ENCODE assay signal across 16 cellular contexts in the genomic region with DNA sequence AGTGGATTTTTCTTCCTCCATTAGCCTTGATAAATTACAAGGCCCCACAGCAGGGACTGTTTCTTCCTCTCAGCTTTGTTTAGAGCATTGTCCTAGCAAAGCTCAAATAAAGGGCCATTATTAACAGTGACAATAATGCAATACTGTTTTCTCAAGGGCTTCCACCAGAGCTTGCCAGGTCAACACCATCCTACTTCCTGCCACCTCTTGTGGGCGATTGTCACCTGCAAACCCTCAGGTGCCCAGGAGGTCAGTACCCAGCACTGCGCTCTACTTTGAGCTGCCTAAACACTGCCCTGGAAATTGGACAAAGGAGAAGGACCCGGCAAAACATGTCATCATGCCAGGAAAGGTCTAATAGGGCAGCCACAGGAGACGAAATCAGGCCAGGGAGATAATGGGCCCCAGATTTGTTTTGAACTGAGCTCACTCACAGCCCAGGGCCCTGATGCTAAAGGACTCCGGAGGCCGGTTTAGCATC.
A peak's percentile ranks its signal among the peaks of the same experiment; 100 is the strongest.
DNase-seq lines count a peak whose midpoint lies in the region; ATAC-seq and TF ChIP-seq lines count a peak whose summit lies in the region.
"Had no signal": no experiment of that assay in that cellular context is flagged by ENCODE, and none has a peak within 500 bp of the region (broad histone marks: within the 10 kb centered on the region; RNA-seq: fewer than 3 reads in every experiment).

No MANE protein-coding gene starts in this region.

- no peak for TF ChIP-seq CTCF in right lobe of liver (IDR thresholded peaks at IDR 0.05)
- no peak for TF ChIP-seq CTCF in type B pancreatic cell (conservative IDR thresholded peaks at IDR 0.05)

- H3K4me3 Mint-ChIP-seq in type B pancreatic cell: peak overlapping the region; percentile 66
- no peak overlapping the region for H3K4me3 Mint-ChIP-seq in CD8-positive, alpha-beta memory T cell
- H3K4me3 Mint-ChIP-seq: activated CD4-positive, alpha-beta T cell treated with anti-CD3 and anti-CD28 coated beads, Interleukin-2, amount 10 ng/mL, durations not matched to agents 7 days and 5 days; natural killer cell had no signal

- no peak for TF ChIP-seq POLR2A in right lobe of liver (IDR thresholded peaks at IDR 0.05)

- H3K27ac Mint-ChIP-seq in type B pancreatic cell: peak overlapping the region; percentile 74
- H3K27ac Mint-ChIP-seq in CD8-positive, alpha-beta memory T cell: no peak overlapping the region
- H3K27ac Mint-ChIP-seq: activated CD4-positive, alpha-beta T cell treated with anti-CD3 and anti-CD28 coated beads, Interleukin-2, amount 10 ng/mL, durations not matched to agents 7 days and 5 days; natural killer cell had no signal

- intact Hi-C loops in left ventricle myocardium superior (cut with micrococcal nuclease): no loop called here
- intact Hi-C loops in Right ventricle myocardium superior (cut with DNase I): no loop called here
- intact Hi-C loops in right lobe of liver (cut with DNase I): no loop called here

- no peaks in the 10 kb centered on the region for H3K9me3 Mint-ChIP-seq in type B pancreatic cell
- no peaks in the 10 kb centered on the region for H3K9me3 Mint-ChIP-seq in CD8-positive, alpha-beta memory T cell
- H3K9me3 Mint-ChIP-seq: activated CD4-positive, alpha-beta T cell treated with anti-CD3 and anti-CD28 coated beads, Interleukin-2, amount 10 ng/mL, durations not matched to agents 7 days and 5 days; natural killer cell had no signal

- POLR2A ChIA-PET in CD8-positive, alpha-beta memory T cell (lab: Charles Lee): no interaction called here

- peak; percentile 17 for ATAC-seq in left ventricle myocardium superior
- ATAC-seq in Right ventricle myocardium superior (ENCODE audit: poor library complexity): no peak
- ATAC-seq in SK-N-SH treated with all-trans-retinoic acid at 6 μM for 48 hours: peak; percentile 27
- ATAC-seq in right lobe of liver: peak; percentile 48 to 76 (median 62)
- ATAC-seq in activated CD4-positive, CD25-positive, alpha-beta regulatory T cell treated with anti-CD3 and anti-CD28 coated beads, Interleukin-2, amount 50 U/mL, for 24 hours: no peak
- ATAC-seq: natural killer cell had no signal

- peak overlapping the region in 2 of 3 donors; percentile 54 to 67 for H3K27ac ChIP-seq in right lobe of liver
- no peak overlapping the region for H3K27ac ChIP-seq in CD8-positive, alpha-beta memory T cell (ENCODE audit: low read depth, low read length)
- H3K27ac ChIP-seq: colonic mucosa had no signal

- no peaks in the 10 kb centered on the region for H3K36me3 ChIP-seq in right lobe of liver
- no peaks in the 10 kb centered on the region for H3K36me3 ChIP-seq in CD8-positive, alpha-beta memory T cell (ENCODE audit: insufficient read depth, low read length)
- H3K36me3 ChIP-seq: colonic mucosa, heart right ventricle had no signal

- H3K9me3 ChIP-seq in right lobe of liver: no peaks in the 10 kb centered on the region
- H3K9me3 ChIP-seq in CD8-positive, alpha-beta memory T cell (ENCODE audit: low read length): no peaks in the 10 kb centered on the region
- H3K9me3 ChIP-seq: colonic mucosa, heart right ventricle had no signal

- H3K27me3 Mint-ChIP-seq in type B pancreatic cell: peaks cover 10% of the 10 kb centered on the region
- H3K27me3 Mint-ChIP-seq in CD8-positive, alpha-beta memory T cell: peaks cover 4 to 6% of the 10 kb centered on the region in 2 donors

- peaks cover 68% of the 10 kb centered on the region for H3K4me1 Mint-ChIP-seq in type B pancreatic cell (ENCODE audit: unreplicated experiment)
- no peaks in the 10 kb centered on the region for H3K4me1 Mint-ChIP-seq in CD8-positive, alpha-beta memory T cell

- H3K4me1 ChIP-seq in right lobe of liver: peaks cover 0 to 23% (median 9%) of the 10 kb centered on the region in 4 donors
- no peaks in the 10 kb centered on the region for H3K4me1 ChIP-seq in CD8-positive, alpha-beta memory T cell (ENCODE audit: insufficient read depth, low read length)
- H3K4me1 ChIP-seq: colonic mucosa had no signal

- H3K27me3 ChIP-seq in right lobe of liver: no peaks in the 10 kb centered on the region
- H3K27me3 ChIP-seq in CD8-positive, alpha-beta memory T cell (ENCODE audit: insufficient read depth, low read length, poor library complexity, severe bottlenecking): no peaks in the 10 kb centered on the region
- H3K27me3 ChIP-seq: colonic mucosa, heart right ventricle had no signal

- DNase-seq in left ventricle myocardium superior (no peak), Right ventricle myocardium superior (no peak), right lobe of liver (peak; percentile 29 to 67 (median 65)), type B pancreatic cell (ENCODE audit: extremely low spot score, unreplicated experiment) (no peak), COLO829 (ENCODE audit: low spot score) (no peak)
- no peak for DNase-seq in CD8-positive, alpha-beta memory T cell
- DNase-seq: activated CD4-positive, alpha-beta T cell treated with anti-CD3 and anti-CD28 coated beads, Interleukin-2, amount 10 ng/mL, durations not matched to agents 7 days and 5 days; activated T-cell treated with anti-CD3 and anti-CD28 coated beads, Interleukin-2, amount 50 U/mL, for 48 hours; amniotic stem cell; natural killer cell; NCI-H526; stimulated activated naive CD4-positive, alpha-beta T cell had no signal

- 59% methylated on average over 5 of the region's 6 CpGs for WGBS in right lobe of liver (ENCODE audit: insufficient coverage, low coverage, low lambda C conversion rate, missing lambda C conversion rate)

- no peak overlapping the region for H3K4me3 ChIP-seq in right lobe of liver
- no peak overlapping the region for H3K4me3 ChIP-seq in CD8-positive, alpha-beta memory T cell (ENCODE audit: low read length)
- H3K4me3 ChIP-seq: colonic mucosa, heart right ventricle had no signal

- CTCF ChIA-PET in CD8-positive, alpha-beta memory T cell (lab: Charles Lee): interaction anchor here (1.0 kb wide), 1 partner anchor 88 kb away, joined by 3 read pairs; no protein-coding TSS in a partner anchor

- H3K36me3 Mint-ChIP-seq in type B pancreatic cell: no peaks in the 10 kb centered on the region
- no peaks in the 10 kb centered on the region for H3K36me3 Mint-ChIP-seq in CD8-positive, alpha-beta memory T cell
- H3K36me3 Mint-ChIP-seq: natural killer cell had no signal

TF ChIP-seq in SK-N-SH treated with all-trans-retinoic acid at 6 μM for 48 hours, 23 proteins besides CTCF, POLR2A, EP300 and RAD21:
- TF ChIP-seq ARNTL (CRISPR knock-in tag; IDR thresholded peaks at IDR 0.05; ENCODE audit: borderline replicate concordance, low read depth): no peak
- TF ChIP-seq CSDC2 (CRISPR knock-in tag; IDR thresholded peaks at IDR 0.05): no peak
- TF ChIP-seq BACH2 (CRISPR knock-in tag; IDR thresholded peaks at IDR 0.05; ENCODE audit: borderline replicate concordance): no peak
- TF ChIP-seq SNAI2 (CRISPR knock-in tag; IDR thresholded peaks at IDR 0.05): no peak

Comparison
In these comparisons a context has a peak if more than half of its experiments do, and no peak if none do; other contexts are left out.
1. ATAC-seq: peak in left ventricle myocardium superior (single experiment), SK-N-SH treated with all-trans-retinoic acid at 6 μM for 48 hours (single experiment) and right lobe of liver (4 of 4); none in Right ventricle myocardium superior (single experiment) and activated CD4-positive, CD25-positive, alpha-beta regulatory T cell treated with anti-CD3 and anti-CD28 coated beads, Interleukin-2, amount 50 U/mL, for 24 hours (0 of 2).
2. DNase-seq: peak in right lobe of liver (3 of 3); none in left ventricle myocardium superior (single experiment), Right ventricle myocardium superior (single experiment), type B pancreatic cell (single experiment), COLO829 (single experiment) and CD8-positive, alpha-beta memory T cell (0 of 5).